ENCODE assay signal across 26 cellular contexts in genomic region chr14:90614696-90615260, GRCh38.
DNase-seq lines count a peak whose midpoint lies in the region; ATAC-seq, FAIRE-seq and TF ChIP-seq lines count a peak whose summit lies in the region.
"Had no signal": no experiment of that assay in that cellular context is flagged by ENCODE, and none has a peak within 500 bp of the region (broad histone marks: within the 10 kb centered on the region; RNA-seq: fewer than 3 reads in every experiment).

No MANE protein-coding gene starts in this region.

- TF ChIP-seq CTCF in left ventricle myocardium inferior (IDR thresholded peaks at IDR 0.05; ENCODE audit: borderline replicate concordance): no peak
- no peak for TF ChIP-seq CTCF in endothelial cell of umbilical vein (IDR thresholded peaks at IDR 0.05; ENCODE audit: extremely low read depth in 1 of 2, insufficient read depth in 1 of 2, low read depth in 1 of 2, low read length in 2 of 2)
- TF ChIP-seq CTCF in sigmoid colon (IDR thresholded peaks at IDR 0.05): no peak
- TF ChIP-seq CTCF in coronary artery (IDR thresholded peaks at IDR 0.05): no peak

- no peaks in the 10 kb centered on the region for H4K20me1 ChIP-seq in endothelial cell of umbilical vein (replicated peaks; ENCODE audit: control insufficient read depth, extremely low read depth, insufficient read depth, low read length)

- H3K36me3 ChIP-seq in left ventricle myocardium inferior (peaks cover 15% of the 10 kb centered on the region), endothelial cell of umbilical vein (ENCODE audit: control insufficient read depth in 2 of 2, extremely low read depth in 1 of 2, insufficient read depth in 2 of 2, low read length in 2 of 2) (peaks cover 0 to 2% of the 10 kb centered on the region in 2 experiments), sigmoid colon (peaks cover 0 to 6% (median 1%) of the 10 kb centered on the region in 4 donors), HAP-1 (replicated peaks) (no peaks in the 10 kb centered on the region)
- H3K36me3 ChIP-seq: SJCRH30, upper lobe of right lung had no signal

- TF ChIP-seq POLR2A in endothelial cell of umbilical vein (IDR thresholded peaks at IDR 0.05; ENCODE audit: low read depth, low read length) (no peak), sigmoid colon (IDR thresholded peaks at IDR 0.05) (no peak)

- peaks cover 61% of the 10 kb centered on the region for H3K4me1 ChIP-seq in left ventricle myocardium inferior
- H3K4me1 ChIP-seq in endothelial cell of umbilical vein (ENCODE audit: control insufficient read depth, extremely low read depth, insufficient read depth, low read length): peaks cover 71% of the 10 kb centered on the region
- peaks cover 0 to 37% (median 12%) of the 10 kb centered on the region in 4 donors for H3K4me1 ChIP-seq in sigmoid colon
- no peaks in the 10 kb centered on the region for H3K4me1 ChIP-seq in HAP-1
- H3K4me1 ChIP-seq: A549 had no signal

- no peaks in the 10 kb centered on the region for H3K79me2 ChIP-seq in endothelial cell of umbilical vein (ENCODE audit: control insufficient read depth, insufficient read depth, low read length)
- H3K79me2 ChIP-seq: hepatocyte had no signal

- H2AFZ ChIP-seq in endothelial cell of umbilical vein (ENCODE audit: low read depth, low read length): no peak overlapping the region
- H2AFZ ChIP-seq: hepatocyte had no signal

- no peak overlapping the region for H3K4me2 ChIP-seq in endothelial cell of umbilical vein (ENCODE audit: insufficient read depth, low read length)
- H3K4me2 ChIP-seq: A549, hepatocyte had no signal

- dilution Hi-C loops in endothelial cell of umbilical vein (cut with MboI; ENCODE audit: extremely low pct_ligation_motif_present, low sequenced_read_pairs): no loop called here

- 91% methylated on average over 7 of the region's 7 CpGs for WGBS in sigmoid colon, 2 donors

- POLR2A ChIA-PET in endothelial cell of umbilical vein (lab: Charles Lee): no interaction called here

- no peak for TF ChIP-seq EP300 in sigmoid colon (IDR thresholded peaks at IDR 0.05)

- no peaks in the 10 kb centered on the region for H3K9me3 ChIP-seq in left ventricle myocardium inferior (replicated peaks)
- H3K9me3 ChIP-seq in endothelial cell of umbilical vein (replicated peaks; ENCODE audit: control insufficient read depth, insufficient read depth, low read length): no peaks in the 10 kb centered on the region
- H3K9me3 ChIP-seq in sigmoid colon: no peaks in the 10 kb centered on the region
- no peaks in the 10 kb centered on the region for H3K9me3 ChIP-seq in HAP-1
- H3K9me3 ChIP-seq: A549, SJCRH30, upper lobe of right lung had no signal

- ATAC-seq in Right ventricle myocardium superior (ENCODE audit: poor library complexity): no peak
- ATAC-seq: A549; activated naive CD4-positive, alpha-beta T cell treated with anti-CD3 and anti-CD28 coated beads, Interleukin-2, amount 50 U/mL, for 72 hours; sciatic nerve; upper lobe of right lung had no signal

- no peak for FAIRE-seq in endothelial cell of umbilical vein (lab: Jason Lieb, UNC)
- FAIRE-seq: A549, bronchial epithelial cell, D721Med, endometrium had no signal

- no TSS peak for BruUV-seq in endothelial cell of umbilical vein (replicated peaks; lab: Mats Ljungman, UMichigan)

- H3K4me3 ChIP-seq in left ventricle myocardium inferior: no peak overlapping the region
- H3K4me3 ChIP-seq in endothelial cell of umbilical vein (replicated peaks in 1 of 3; ENCODE audit: insufficient read depth in 1 of 3, low read depth in 1 of 3, low read length in 3 of 3): no peak overlapping the region
- H3K4me3 ChIP-seq in sigmoid colon: no peak overlapping the region
- no peak overlapping the region for H3K4me3 ChIP-seq in coronary artery
- H3K4me3 ChIP-seq in HAP-1: no peak overlapping the region
- H3K4me3 ChIP-seq: A549, hepatocyte, SJCRH30, upper lobe of right lung had no signal

- H3K9me1 ChIP-seq in endothelial cell of umbilical vein (replicated peaks; ENCODE audit: control insufficient read depth, extremely low read depth, insufficient read depth, low read length): no peaks in the 10 kb centered on the region

- CTCF ChIA-PET in endothelial cell of umbilical vein (lab: Charles Lee): interaction anchor here (1.1 to 1.9 kb wide), 3 partner anchors 8 to 216 kb away, joined by 3 to 6 read pairs (median 4); no protein-coding TSS in a partner anchor

- in situ Hi-C loops in HAP-1 (cut with MboI; ENCODE audit: low sequenced_read_pairs): no loop called here

- H3K27ac ChIP-seq in left ventricle myocardium inferior (replicated peaks) (peak overlapping the region; percentile 59), endothelial cell of umbilical vein (ENCODE audit: insufficient read depth, low read depth, low read length) (peak overlapping the region; percentile 93), sigmoid colon (peak overlapping the region in 3 of 4 donors; percentile 46 to 60 (median 47)), coronary artery (peak overlapping the region in 1 of 2 donors; percentile 52)
- H3K27ac ChIP-seq: A549, hepatocyte, SJCRH30, upper lobe of right lung had no signal

- no peak overlapping the region for H3K9ac ChIP-seq in endothelial cell of umbilical vein (replicated peaks; ENCODE audit: extremely low read depth, insufficient read depth, low read length)

- intact Hi-C loops in left ventricle myocardium inferior (cut with micrococcal nuclease): no loop called here
- intact Hi-C loops in Right ventricle myocardium superior (cut with DNase I): no loop called here
- intact Hi-C loops in endothelial cell of umbilical vein (cut with micrococcal nuclease): loop anchor here (5.0 kb wide), 1 partner anchor 232 kb away; no protein-coding TSS in a partner anchor
- intact Hi-C loops in sigmoid colon (cut with DNase I): no loop called here

- no peak for DNase-seq in left ventricle myocardium inferior
- DNase-seq in Right ventricle myocardium superior: no peak
- DNase-seq in endothelial cell of umbilical vein (ENCODE audit: low read depth, low spot score): no peak
- DNase-seq in sigmoid colon: no peak
- DNase-seq in EL: no peak
- no peak for DNase-seq in Ammon's horn (ENCODE audit: low spot score)
- no peak for DNase-seq in coronary artery (ENCODE audit: low spot score)
- DNase-seq in HAP-1 (ENCODE audit: low spot score in 2 of 2): no peak
- DNase-seq: activated CD4-positive, alpha-beta T cell treated with anti-CD3 and anti-CD28 coated beads, Interleukin-2, amount 10 ng/mL, durations not matched to agents 24 days and 14 days; CD4-positive, CD25-positive, alpha-beta regulatory T cell; DND-41; foreskin melanocyte; HFFc6; NCI-H446 treated with DMSO at 0.1 percent for 48 hours; NCI-H774; SJCRH30; stimulated activated CD4-positive, alpha-beta T cell treated with anti-CD3 and anti-CD28 coated beads, Interleukin-4, amount 100 ng/mL, for 1 hour; T1000 had no signal

- no peaks in the 10 kb centered on the region for H3K27me3 ChIP-seq in left ventricle myocardium inferior (ENCODE audit: low read depth)
- no peaks in the 10 kb centered on the region for H3K27me3 ChIP-seq in endothelial cell of umbilical vein (ENCODE audit: control insufficient read depth in 2 of 2, insufficient read depth in 2 of 2, low read length in 2 of 2)
- no peaks in the 10 kb centered on the region for H3K27me3 ChIP-seq in sigmoid colon
- H3K27me3 ChIP-seq in HAP-1 (ENCODE audit: low read depth): no peaks in the 10 kb centered on the region
- H3K27me3 ChIP-seq: hepatocyte, SJCRH30, upper lobe of right lung had no signal

TF ChIP-seq in endothelial cell of umbilical vein, 7 proteins besides CTCF, POLR2A, EP300 and RAD21:
- TF ChIP-seq GATA2 (IDR thresholded peaks at IDR 0.05; ENCODE audit: insufficient read depth, insufficient read length, low read depth, low read length): no peak
- TF ChIP-seq EZH2 (IDR thresholded peaks at IDR 0.05; ENCODE audit: borderline replicate concordance, low read depth, low read length, severe bottlenecking): no peak
